ENCODE assay signal across 15 cellular contexts in the genomic region with DNA sequence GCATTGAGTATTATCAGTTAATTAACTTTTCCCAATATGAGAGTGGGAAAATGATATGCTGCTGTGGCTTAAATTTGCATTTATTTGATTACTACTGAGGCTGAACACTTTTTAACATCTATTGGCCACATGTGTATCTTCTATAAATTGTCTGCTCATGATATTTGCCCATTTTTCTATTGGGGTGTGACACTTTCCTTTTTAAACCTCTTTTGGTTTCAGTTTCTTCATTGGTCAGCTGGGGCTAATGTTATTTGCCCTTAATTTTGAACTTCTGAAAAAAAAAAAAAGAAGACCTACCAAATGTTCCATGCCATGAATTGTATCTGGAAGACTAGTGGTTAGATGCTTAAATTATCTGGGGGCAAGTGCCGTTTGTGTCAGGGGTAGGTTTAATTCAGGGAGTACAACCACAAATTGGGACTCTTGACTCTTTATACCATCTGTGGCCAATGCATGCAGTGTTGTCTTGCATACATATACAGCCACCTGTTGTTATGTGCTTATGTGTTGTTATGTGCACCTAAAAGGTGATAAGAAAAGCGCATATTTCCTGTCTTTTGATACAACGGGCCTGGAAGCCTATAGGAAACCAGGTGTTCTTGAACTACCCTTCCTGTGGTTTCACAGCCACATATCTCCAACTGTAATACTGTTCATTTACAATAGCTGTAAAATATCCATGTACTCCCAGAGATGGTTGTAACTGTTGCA. TPM values are rescaled to one million over a fixed set of nuclear protein-coding genes. Genes with fewer than 3 reads are reported as not detected.
DNase-seq lines count a peak whose midpoint lies in the region; ATAC-seq, FAIRE-seq and TF ChIP-seq lines count a peak whose summit lies in the region.
"Had no signal": no experiment of that assay in that cellular context is flagged by ENCODE, and none has a peak within 500 bp of the region (broad histone marks: within the 10 kb centered on the region; RNA-seq: fewer than 3 reads in every experiment).

No MANE protein-coding gene starts in this region.

- peaks cover 5% of the 10 kb centered on the region for H3K36me3 Mint-ChIP-seq in activated CD8-positive, alpha-beta T cell treated with anti-CD3 and anti-CD28 coated beads for 36 hours (ENCODE audit: low read depth)
- H3K36me3 Mint-ChIP-seq: activated naive CD4-positive, alpha-beta T cell treated with anti-CD3 and anti-CD28 coated beads, Interleukin-2, amount 50 U/mL, for 72 hours had no signal

- POLR2A ChIA-PET in activated CD8-positive, alpha-beta T cell treated with anti-CD3 and anti-CD28 coated beads for 36 hours (lab: Charles Lee), result interaction anchor here (0.9 kb wide), 1 partner anchor 9 kb away, joined by 3 read pairs; no protein-coding TSS in a partner anchor

- DNase-seq in GM12892 (ENCODE audit: insufficient read length), result no peak
- no peak for DNase-seq in activated CD8-positive, alpha-beta T cell treated with anti-CD3 and anti-CD28 coated beads for 36 hours
- DNase-seq in COLO829 (ENCODE audit: low spot score), result no peak
- DNase-seq in SW 1271 (lab: John Stamatoyannopoulos, UW), result no peak
- DNase-seq in glomerular visceral epithelial cell (ENCODE audit: extremely low spot score), result no peak
- DNase-seq in NCI-H446 treated with DMSO at 0.1 percent for 48 hours (lab: John Stamatoyannopoulos, UW), result no peak
- DNase-seq: Calu3, HFFc6, Karpas-422, mesendoderm, testis had no signal

- FAIRE-seq in GM12892 (lab: Jason Lieb, UNC), result peak; percentile 67

- H3K27me3 Mint-ChIP-seq in activated CD8-positive, alpha-beta T cell treated with anti-CD3 and anti-CD28 coated beads for 36 hours, result no peaks in the 10 kb centered on the region

- H3K27ac Mint-ChIP-seq in activated CD8-positive, alpha-beta T cell treated with anti-CD3 and anti-CD28 coated beads for 36 hours, result peak overlapping the region; percentile 22
- H3K27ac Mint-ChIP-seq: HFFc6 had no signal

- TF ChIP-seq POLR2A in GM12892 (IDR thresholded peaks at IDR 0.05; ENCODE audit: low read depth, low read length), result no peak

- no peak overlapping the region for H3K4me3 Mint-ChIP-seq in activated CD8-positive, alpha-beta T cell treated with anti-CD3 and anti-CD28 coated beads for 36 hours
- H3K4me3 Mint-ChIP-seq: HFFc6 had no signal

- no peak for TF ChIP-seq CTCF in activated CD8-positive, alpha-beta T cell treated with anti-CD3 and anti-CD28 coated beads for 36 hours (IDR thresholded peaks at IDR 0.05)

- intact Hi-C loops in activated CD8-positive, alpha-beta T cell treated with anti-CD3 and anti-CD28 coated beads for 36 hours (cut with micrococcal nuclease), result no loop called here

- CTCF ChIA-PET in activated CD8-positive, alpha-beta T cell treated with anti-CD3 and anti-CD28 coated beads for 36 hours (lab: Charles Lee), result interaction anchor here (1.2 kb wide), 1 partner anchor 11 kb away, joined by 6 read pairs; no protein-coding TSS in a partner anchor

- peak; percentile 70 for ATAC-seq in GM19395 (IDR thresholded peaks at IDR 0.05; ENCODE audit: unreplicated experiment)
- peak; percentile 57 for ATAC-seq in HG03095 (IDR thresholded peaks at IDR 0.05; ENCODE audit: unreplicated experiment)
- ATAC-seq in activated CD8-positive, alpha-beta T cell treated with anti-CD3 and anti-CD28 coated beads for 36 hours, result peak; percentile 14

- H3K4me1 Mint-ChIP-seq in activated CD8-positive, alpha-beta T cell treated with anti-CD3 and anti-CD28 coated beads for 36 hours (ENCODE audit: low read depth), result peaks cover 45% of the 10 kb centered on the region

- no peaks in the 10 kb centered on the region for H3K9me3 Mint-ChIP-seq in activated CD8-positive, alpha-beta T cell treated with anti-CD3 and anti-CD28 coated beads for 36 hours
- H3K9me3 Mint-ChIP-seq: activated naive CD4-positive, alpha-beta T cell treated with anti-CD3 and anti-CD28 coated beads, Interleukin-2, amount 50 U/mL, for 72 hours; HFFc6 had no signal

RNA-seq across cellular contexts. Expression of gene SH2D1A, which starts 48.9 kb away (rescaled TPM):
- polyA plus RNA-seq in GM12892 (2012; ENCODE audit: missing spikeins), result 0.49 TPM
- 10 to 100 TPM; 40.9 to 43.2 TPM for total RNA-seq in activated CD8-positive, alpha-beta T cell treated with anti-CD3 and anti-CD28 coated beads for 36 hours
- total RNA-seq: Calu3, dermis microvascular lymphatic vessel endothelial cell, HFFc6, testis had no signal

Comparison
In these comparisons a context has a peak if more than half of its experiments do, and no peak if none do; other contexts are left out.
1. ATAC-seq: peak in every context shown above with its lines; median percentile 70 in GM19395; 57 in HG03095; 14 in activated CD8-positive, alpha-beta T cell treated with anti-CD3 and anti-CD28 coated beads for 36 hours.